23 cellular contexts compared by ENCODE assay signal in genomic region chr1:3533051-3534048, GRCh38.
DNase-seq lines count a peak whose midpoint lies in the region; ATAC-seq and TF ChIP-seq lines count a peak whose summit lies in the region.
"Had no signal": no experiment of that assay in that cellular context is flagged by ENCODE, and none has a peak within 500 bp of the region (broad histone marks: within the 10 kb centered on the region; RNA-seq: fewer than 3 reads in every experiment).

No MANE protein-coding gene starts in this region.

- no peaks in the 10 kb centered on the region for H3K9me3 ChIP-seq in BLaER1
- no peaks in the 10 kb centered on the region for H3K9me3 ChIP-seq in right atrium auricular region
- H3K9me3 ChIP-seq: Caco-2, MG63, sigmoid colon, thoracic aorta had no signal

- H2BK5ac ChIP-seq in mesendoderm (ENCODE audit: low read length), result no peak overlapping the region

- H3K4me3 Mint-ChIP-seq in chondrocyte (ENCODE audit: unreplicated experiment), result no peak overlapping the region
- H3K4me3 Mint-ChIP-seq in activated T-helper 2 cell treated with anti-CD3 and anti-CD28 coated beads, Interferon-gamma antibody, Interleukin-2, Interleukin-4, amounts not matched to agents 10 μg/mL and 5 μg/mL and 100 μg/mL, durations not matched to agents 14 hours and 24 hours and 36 hours (ENCODE audit: low read depth), result no peak overlapping the region
- H3K4me3 Mint-ChIP-seq: IgD-negative memory B cell had no signal

- H3K36me3 ChIP-seq in BLaER1 (peaks cover 3% of the 10 kb centered on the region; the same call in 1 of the 2 replicates), mesendoderm (ENCODE audit: control insufficient read depth, insufficient read depth, low read length) (no peaks in the 10 kb centered on the region), right atrium auricular region (no peaks in the 10 kb centered on the region)
- H3K36me3 ChIP-seq: sigmoid colon, thoracic aorta had no signal

- no peak overlapping the region for H4K8ac ChIP-seq in mesendoderm (ENCODE audit: low read depth, low read length)

- H3K4me2 ChIP-seq in BLaER1 (peak overlapping the region; percentile 82; the same call in 1 of the 2 replicates), mesendoderm (ENCODE audit: low read length) (no peak overlapping the region)

- no peak overlapping the region for H4K5ac ChIP-seq in mesendoderm (ENCODE audit: low read length)

- H3K4me1 Mint-ChIP-seq in chondrocyte (ENCODE audit: low read depth), result peaks cover 28% of the 10 kb centered on the region
- peaks cover 2% of the 10 kb centered on the region for H3K4me1 Mint-ChIP-seq in activated T-helper 2 cell treated with anti-CD3 and anti-CD28 coated beads, Interferon-gamma antibody, Interleukin-2, Interleukin-4, amounts not matched to agents 10 μg/mL and 5 μg/mL and 100 μg/mL, durations not matched to agents 14 hours and 24 hours and 36 hours (ENCODE audit: low read depth)

- H3K56ac ChIP-seq in mesendoderm (ENCODE audit: low read length), result no peak overlapping the region

- no peak overlapping the region for H3K27ac ChIP-seq in BLaER1
- H3K27ac ChIP-seq in mesendoderm (ENCODE audit: low read depth, low read length), result no peak overlapping the region
- H3K27ac ChIP-seq in right atrium auricular region, result no peak overlapping the region
- H3K27ac ChIP-seq: sigmoid colon had no signal

- ATAC-seq in GM18867 (IDR thresholded peaks at IDR 0.05; ENCODE audit: unreplicated experiment), result no peak
- ATAC-seq: left ventricle myocardium superior; stimulated activated effector memory CD8-positive, alpha-beta T cell treated with anti-CD3 and anti-CD28 coated beads, Interleukin-12 subunit alpha, Interleukin-12 subunit beta, amount 100 ng/mL, for 72 hours had no signal

- peaks cover 84% of the 10 kb centered on the region for H3K4me1 ChIP-seq in BLaER1
- no peaks in the 10 kb centered on the region for H3K4me1 ChIP-seq in mesendoderm (ENCODE audit: control insufficient read depth, low read depth, low read length)
- peaks cover 0 to 31% of the 10 kb centered on the region in 2 donors for H3K4me1 ChIP-seq in right atrium auricular region

- no peaks in the 10 kb centered on the region for H3K27me3 Mint-ChIP-seq in chondrocyte (ENCODE audit: low read depth)
- peaks cover 3% of the 10 kb centered on the region for H3K27me3 Mint-ChIP-seq in activated T-helper 2 cell treated with anti-CD3 and anti-CD28 coated beads, Interferon-gamma antibody, Interleukin-2, Interleukin-4, amounts not matched to agents 10 μg/mL and 5 μg/mL and 100 μg/mL, durations not matched to agents 14 hours and 24 hours and 36 hours (ENCODE audit: low read depth)
- H3K27me3 Mint-ChIP-seq: activated CD4-positive, alpha-beta T cell treated with anti-CD3 and anti-CD28 coated beads, Interleukin-2, amount 10 ng/mL, durations not matched to agents 7 days and 5 days; IgD-negative memory B cell had no signal

- H3K79me2 ChIP-seq in mesendoderm (ENCODE audit: control insufficient read depth, insufficient read depth, low read length), result no peaks in the 10 kb centered on the region

- no peak overlapping the region for H3K9ac ChIP-seq in BLaER1
- no peak overlapping the region for H3K9ac ChIP-seq in mesendoderm (ENCODE audit: low read length)

- no peak overlapping the region for H2BK120ac ChIP-seq in mesendoderm (ENCODE audit: low read depth, low read length)

- no CpG with 5 or more reads among the region's 30 CpGs for WGBS in mesendoderm (ENCODE audit: extremely low coverage, insufficient coverage, low lambda C conversion rate)

- H3K27ac Mint-ChIP-seq in chondrocyte (ENCODE audit: unreplicated experiment), result no peak overlapping the region
- no peak overlapping the region for H3K27ac Mint-ChIP-seq in activated T-helper 2 cell treated with anti-CD3 and anti-CD28 coated beads, Interferon-gamma antibody, Interleukin-2, Interleukin-4, amounts not matched to agents 10 μg/mL and 5 μg/mL and 100 μg/mL, durations not matched to agents 14 hours and 24 hours and 36 hours
- H3K27ac Mint-ChIP-seq: activated CD4-positive, alpha-beta T cell treated with anti-CD3 and anti-CD28 coated beads, Interleukin-2, amount 10 ng/mL, durations not matched to agents 7 days and 5 days; IgD-negative memory B cell; stimulated activated effector memory CD8-positive, alpha-beta T cell treated with anti-CD3 and anti-CD28 coated beads, Interleukin-12 subunit alpha, Interleukin-12 subunit beta, amount 100 ng/mL, for 72 hours had no signal

- peak; percentile 62 for DNase-seq in HuH-7 (ENCODE audit: low spot score)
- no peak for DNase-seq in chondrocyte (ENCODE audit: low spot score)
- peak; percentile 47 for DNase-seq in mesendoderm
- no peak for DNase-seq in NCI-H2196 (lab: John Stamatoyannopoulos, UW; ENCODE audit: unreplicated experiment)
- no peak for DNase-seq in activated T-helper 2 cell treated with anti-CD3 and anti-CD28 coated beads, Interferon-gamma antibody, Interleukin-2, Interleukin-4, amounts not matched to agents 10 μg/mL and 5 μg/mL and 100 μg/mL, durations not matched to agents 14 hours and 24 hours and 36 hours (ENCODE audit: low spot score)
- DNase-seq in right atrium auricular region (ENCODE audit: low spot score), result no peak
- DNase-seq: activated CD4-positive, alpha-beta T cell treated with anti-CD3 and anti-CD28 coated beads, Interleukin-2, amount 10 ng/mL, durations not matched to agents 7 days and 5 days; activated CD8-positive, alpha-beta memory T cell treated with anti-CD3 and anti-CD28 coated beads, Interleukin-2, amount 50 U/mL, for 4 hours; activated gamma-delta T cell treated with Interleukin-2 at 50 U/mL for 16 hours; Caco-2; HCEC 1CT; left ventricle myocardium superior; MG63; NCI-H2029; nucleus accumbens; SHP77; sigmoid colon; T-helper 1 cell had no signal

- peaks cover 95% of the 10 kb centered on the region for H4K20me1 ChIP-seq in BLaER1

- H3K18ac ChIP-seq in mesendoderm (ENCODE audit: low read length), result no peak overlapping the region

- H3K23ac ChIP-seq in mesendoderm (ENCODE audit: low read length), result no peak overlapping the region

- H2BK15ac ChIP-seq in mesendoderm (replicated peaks; ENCODE audit: low read depth), result no peak overlapping the region

- no peaks in the 10 kb centered on the region for H3K79me1 ChIP-seq in mesendoderm (ENCODE audit: low read length)

- intact Hi-C loops in activated T-helper 2 cell treated with anti-CD3 and anti-CD28 coated beads, Interferon-gamma antibody, Interleukin-2, Interleukin-4, amounts not matched to agents 10 μg/mL and 5 μg/mL and 100 μg/mL, durations not matched to agents 14 hours and 24 hours and 36 hours (cut with micrococcal nuclease), result no loop called here

- H3K4ac ChIP-seq in mesendoderm (ENCODE audit: low read depth, low read length), result no peak overlapping the region

- H3K27me3 ChIP-seq in BLaER1, result no peaks in the 10 kb centered on the region
- H3K27me3 ChIP-seq in mesendoderm (ENCODE audit: insufficient read depth, low read length, poor library complexity), result no peaks in the 10 kb centered on the region
- no peaks in the 10 kb centered on the region for H3K27me3 ChIP-seq in right atrium auricular region
- H3K27me3 ChIP-seq: MG63 had no signal

- H3K9me3 Mint-ChIP-seq in chondrocyte (ENCODE audit: low read depth), result no peaks in the 10 kb centered on the region
- H3K9me3 Mint-ChIP-seq in activated T-helper 2 cell treated with anti-CD3 and anti-CD28 coated beads, Interferon-gamma antibody, Interleukin-2, Interleukin-4, amounts not matched to agents 10 μg/mL and 5 μg/mL and 100 μg/mL, durations not matched to agents 14 hours and 24 hours and 36 hours, result no peaks in the 10 kb centered on the region
- H3K9me3 Mint-ChIP-seq: activated CD4-positive, alpha-beta T cell treated with anti-CD3 and anti-CD28 coated beads, Interleukin-2, amount 10 ng/mL, durations not matched to agents 7 days and 5 days; IgD-negative memory B cell; stimulated activated effector memory CD8-positive, alpha-beta T cell treated with anti-CD3 and anti-CD28 coated beads, Interleukin-12 subunit alpha, Interleukin-12 subunit beta, amount 100 ng/mL, for 72 hours had no signal

- TF ChIP-seq CTCF in chondrocyte (IDR thresholded peaks at IDR 0.05) (peak; percentile 26), right atrium auricular region (IDR thresholded peaks at IDR 0.05) (no peak)

- no peak overlapping the region for H2AK5ac ChIP-seq in mesendoderm (ENCODE audit: low read length)

- H3K36me3 Mint-ChIP-seq in chondrocyte (ENCODE audit: low read depth), result no peaks in the 10 kb centered on the region
- H3K36me3 Mint-ChIP-seq in activated T-helper 2 cell treated with anti-CD3 and anti-CD28 coated beads, Interferon-gamma antibody, Interleukin-2, Interleukin-4, amounts not matched to agents 10 μg/mL and 5 μg/mL and 100 μg/mL, durations not matched to agents 14 hours and 24 hours and 36 hours (ENCODE audit: low read depth), result no peaks in the 10 kb centered on the region
- H3K36me3 Mint-ChIP-seq: IgD-negative memory B cell; stimulated activated effector memory CD8-positive, alpha-beta T cell treated with anti-CD3 and anti-CD28 coated beads, Interleukin-12 subunit alpha, Interleukin-12 subunit beta, amount 100 ng/mL, for 72 hours had no signal

- H3K4me3 ChIP-seq in BLaER1 (no peak overlapping the region), mesendoderm (ENCODE audit: low read length) (no peak overlapping the region), right atrium auricular region (no peak overlapping the region)
- H3K4me3 ChIP-seq: MG63, sigmoid colon, thoracic aorta had no signal

Comparison
In these comparisons a context has a peak if more than half of its experiments do, and no peak if none do; other contexts are left out.
1. DNase-seq: peak in HuH-7 (single experiment) and mesendoderm (single experiment); none in chondrocyte (single experiment), NCI-H2196 (single experiment), activated T-helper 2 cell treated with anti-CD3 and anti-CD28 coated beads, Interferon-gamma antibody, Interleukin-2, Interleukin-4, amounts not matched to agents 10 μg/mL and 5 μg/mL and 100 μg/mL, durations not matched to agents 14 hours and 24 hours and 36 hours (single experiment) and right atrium auricular region (single experiment).